19 cellular contexts compared by ENCODE assay signal in the genomic region with DNA sequence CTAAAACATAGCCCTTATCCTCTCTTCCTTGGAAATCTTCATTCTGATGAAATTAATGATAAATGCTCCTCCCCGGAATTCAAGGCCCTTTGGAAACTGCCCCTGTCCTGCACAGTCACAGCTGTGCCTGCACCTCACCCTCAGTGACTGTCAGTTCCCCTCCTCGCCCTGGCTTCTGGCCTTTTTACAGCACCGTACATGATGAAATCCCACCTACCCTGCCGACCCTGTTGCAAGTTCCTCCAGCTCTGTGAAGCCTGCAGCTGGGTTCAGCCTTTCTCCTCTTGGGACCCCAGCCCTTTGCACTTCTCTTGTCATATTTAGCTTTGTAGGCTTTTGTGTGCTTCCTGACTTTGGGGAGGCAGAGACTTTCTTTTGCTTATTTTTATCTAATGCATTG. TPM values are rescaled to one million over a fixed set of nuclear protein-coding genes. Genes with fewer than 3 reads are reported as not detected.
DNase-seq lines count a peak whose midpoint lies in the region; ATAC-seq and TF ChIP-seq lines count a peak whose summit lies in the region.
"Had no signal": no experiment of that assay in that cellular context is flagged by ENCODE, and none has a peak within 500 bp of the region (broad histone marks: within the 10 kb centered on the region; RNA-seq: fewer than 3 reads in every experiment).

No MANE protein-coding gene starts in this region.

- peak overlapping the region in 6 of 11 experiments; percentile 17 to 77 (median 74); a peak in 10 of 22 replicates for H3K9ac ChIP-seq in BLaER1 treated with 17β-estradiol and CSF1 and Interleukin-3, amounts not matched to agents 10 nM and 100 nM

- DNase-seq in NB4 (ENCODE audit: low read depth) (peak; percentile 28), nephron progenitor cell (no peak), immature natural killer cell (no peak), mucosa of descending colon (no peak), NCI-H526 treated with DMSO at 0.1 percent for 48 hours (lab: John Stamatoyannopoulos, UW) (no peak)
- DNase-seq: 8988T; C1 segment of cervical spinal cord; CD4-positive, CD25-positive, alpha-beta regulatory T cell; CD8-positive, alpha-beta memory T cell; COR-L47; DMS 273 treated with DMSO at 0.1 percent for 48 hours; DMS53; DND-41; GOT3; H7 had no signal

- peak overlapping the region in 7 of 11 experiments; percentile 27 to 92 (median 84); a peak in 13 of 22 replicates for H3K27ac ChIP-seq in BLaER1 treated with 17β-estradiol and CSF1 and Interleukin-3, amounts not matched to agents 10 nM and 100 nM

- peak overlapping the region; percentile 36 to 90 (median 78) for H3K4me2 ChIP-seq in BLaER1 treated with 17β-estradiol and CSF1 and Interleukin-3, amounts not matched to agents 10 nM and 100 nM

- H3K9me3 Mint-ChIP-seq in nephron progenitor cell = no peaks in the 10 kb centered on the region
- H3K9me3 Mint-ChIP-seq in immature natural killer cell = peaks cover 0 to 2% (median 0%) of the 10 kb centered on the region in 6 donors
- H3K9me3 Mint-ChIP-seq: CD8-positive, alpha-beta memory T cell had no signal

- no peaks in the 10 kb centered on the region for H3K36me3 ChIP-seq in BLaER1 treated with 17β-estradiol and CSF1 and Interleukin-3, amounts not matched to agents 10 nM and 100 nM
- no peaks in the 10 kb centered on the region for H3K36me3 ChIP-seq in mucosa of descending colon (ENCODE audit: low read depth)

- TF ChIP-seq POLR2A in NB4 (IDR thresholded peaks at IDR 0.05; ENCODE audit: extremely low read depth, insufficient read length) = no peak

- ATAC-seq in GM18867 (IDR thresholded peaks at IDR 0.05; ENCODE audit: unreplicated experiment) (no peak), mucosa of descending colon (no peak)
- ATAC-seq: HepG2 had no signal

- H3K27me3 ChIP-seq in BLaER1 treated with 17β-estradiol and CSF1 and Interleukin-3, amounts not matched to agents 10 nM and 100 nM = no peaks in the 10 kb centered on the region

- H3K27me3 Mint-ChIP-seq in nephron progenitor cell (ENCODE audit: low read depth, poor library complexity) (peaks cover 13% of the 10 kb centered on the region), immature natural killer cell (ENCODE audit: low read depth in 3 of 3) (peaks cover 0 to 6% (median 2%) of the 10 kb centered on the region in 3 donors)

- TF ChIP-seq CTCF in NB4 (IDR thresholded peaks at IDR 0.05; ENCODE audit: low read depth, low read length) (no peak), nephron progenitor cell (IDR thresholded peaks at IDR 0.05) (no peak), mucosa of descending colon (IDR thresholded peaks at IDR 0.05) (no peak)

- no peaks in the 10 kb centered on the region for H4K20me1 ChIP-seq in BLaER1 treated with 17β-estradiol and CSF1 and Interleukin-3, amounts not matched to agents 10 nM and 100 nM

- peaks cover 23 to 49% (median 39%) of the 10 kb centered on the region in 10 experiments for H3K4me1 ChIP-seq in BLaER1 treated with 17β-estradiol and CSF1 and Interleukin-3, amounts not matched to agents 10 nM and 100 nM
- H3K4me1 ChIP-seq in mucosa of descending colon (ENCODE audit: low read depth) = no peaks in the 10 kb centered on the region

- H3K4me3 ChIP-seq in BLaER1 treated with 17β-estradiol and CSF1 and Interleukin-3, amounts not matched to agents 10 nM and 100 nM = peak overlapping the region in 3 of 10 experiments; percentile 3 to 11 (median 7); a peak in 1 of 20 replicates
- H3K4me3 ChIP-seq in NB4 (ENCODE audit: low read depth, low read length) (no peak overlapping the region), mucosa of descending colon (no peak overlapping the region)

- H3K4me1 Mint-ChIP-seq in nephron progenitor cell (peaks cover 16% of the 10 kb centered on the region), immature natural killer cell (no peaks in the 10 kb centered on the region)
- H3K4me1 Mint-ChIP-seq: CD4-positive, CD25-positive, alpha-beta regulatory T cell; CD8-positive, alpha-beta memory T cell had no signal

- intact Hi-C loops in mucosa of descending colon (cut with DNase I, micrococcal nuclease) = no loop called here

- H3K27ac Mint-ChIP-seq in nephron progenitor cell (peak overlapping the region; percentile 6), immature natural killer cell (no peak overlapping the region)
- H3K27ac Mint-ChIP-seq: CD4-positive, CD25-positive, alpha-beta regulatory T cell had no signal

- no peaks in the 10 kb centered on the region for H3K36me3 Mint-ChIP-seq in nephron progenitor cell (ENCODE audit: low read depth)
- H3K36me3 Mint-ChIP-seq in immature natural killer cell = no peaks in the 10 kb centered on the region
- H3K36me3 Mint-ChIP-seq: CD4-positive, CD25-positive, alpha-beta regulatory T cell; CD8-positive, alpha-beta memory T cell had no signal

- H3K4me3 Mint-ChIP-seq in nephron progenitor cell (peak overlapping the region; percentile 8), immature natural killer cell (no peak overlapping the region)
- H3K4me3 Mint-ChIP-seq: CD4-positive, CD25-positive, alpha-beta regulatory T cell; CD8-positive, alpha-beta memory T cell had no signal

- H3K9me3 ChIP-seq in BLaER1 treated with 17β-estradiol and CSF1 and Interleukin-3, amounts not matched to agents 10 nM and 100 nM (replicated peaks in 1 of 11) = no peaks in the 10 kb centered on the region
- no peaks in the 10 kb centered on the region for H3K9me3 ChIP-seq in mucosa of descending colon

RNA-seq across cellular contexts. Expression of gene DCDC2C, which starts 48.5 kb away (rescaled TPM):
- not detected for polyA plus RNA-seq in immature natural killer cell
- under 1 TPM in 1 of 3 donors, not detected in 2; 0.35 TPM for total RNA-seq in mucosa of descending colon
- total RNA-seq: CD4-positive, CD25-positive, alpha-beta regulatory T cell; CD8-positive, alpha-beta memory T cell; H7; HepG2 had no signal
- polyA plus RNA-seq: AG04450; CD4-positive, CD25-positive, alpha-beta regulatory T cell; CD8-positive, alpha-beta memory T cell; HepG2 had no signal
